In genomic region chr14:89221109-89221508, GRCh38 we compare ENCODE assay signal across 8 cellular contexts.
DNase-seq lines count a peak whose midpoint lies in the region; ATAC-seq and TF ChIP-seq lines count a peak whose summit lies in the region.

No MANE protein-coding gene starts in this region.

- no peak overlapping the region for H3K4me3 Mint-ChIP-seq in neural progenitor cell

- H2AFZ ChIP-seq in neural progenitor cell (replicated peaks), result no peak overlapping the region

- peak overlapping the region in 1 of 2 donors; percentile 13 for H3K27ac ChIP-seq in left lung
- H3K27ac ChIP-seq in neural progenitor cell, result no peak overlapping the region

- H3K27me3 ChIP-seq in left lung (no peaks in the 10 kb centered on the region), neural progenitor cell (no peaks in the 10 kb centered on the region)

- DNase-seq in CD1c-positive myeloid dendritic cell (ENCODE audit: extremely low spot score) (peak; percentile 73), M059J (ENCODE audit: low read depth) (peak; percentile 79), amniotic epithelial cell (ENCODE audit: low read depth) (peak; percentile 56), left lung (no peak), neural progenitor cell (ENCODE audit: low spot score) (no peak), head of caudate nucleus (no peak)

- H3K36me3 ChIP-seq in left lung, result peaks cover 0 to 12% of the 10 kb centered on the region in 2 donors
- no peaks in the 10 kb centered on the region for H3K36me3 ChIP-seq in neural progenitor cell

- no peak overlapping the region for H3K27ac Mint-ChIP-seq in neural progenitor cell

- no peaks in the 10 kb centered on the region for H3K27me3 Mint-ChIP-seq in neural progenitor cell (ENCODE audit: insufficient read depth, low read depth)

- peak; percentile 94 for ATAC-seq in left lung
- ATAC-seq in HG03039 (IDR thresholded peaks at IDR 0.05; ENCODE audit: unreplicated experiment), result no peak
- ATAC-seq in HG03457 (IDR thresholded peaks at IDR 0.05; ENCODE audit: unreplicated experiment), result no peak

- H3K79me2 ChIP-seq in neural progenitor cell (ENCODE audit: low read depth), result peaks cover 19% of the 10 kb centered on the region

- H3K9ac ChIP-seq in neural progenitor cell, result no peak overlapping the region

- no peak for TF ChIP-seq CTCF in left lung (IDR thresholded peaks at IDR 0.05)
- no peak for TF ChIP-seq CTCF in neural progenitor cell (IDR thresholded peaks at IDR 0.05)

- intact Hi-C loops in left lung (cut with DNase I) (no loop called here), head of caudate nucleus (cut with DNase I) (no loop called here)

- no peaks in the 10 kb centered on the region for H4K20me1 ChIP-seq in neural progenitor cell (ENCODE audit: low read depth)

- H3F3A ChIP-seq in neural progenitor cell (ENCODE audit: low read depth), result no peaks in the 10 kb centered on the region

- H3K36me3 Mint-ChIP-seq in neural progenitor cell, result peaks cover 8% of the 10 kb centered on the region

- no peak overlapping the region for H3K4me2 ChIP-seq in neural progenitor cell

- H3K4me1 ChIP-seq in left lung (peaks cover 3 to 16% of the 10 kb centered on the region in 2 donors), neural progenitor cell (no peaks in the 10 kb centered on the region)

- H3K4me1 Mint-ChIP-seq in neural progenitor cell, result peaks cover 4% of the 10 kb centered on the region

- H3K9me3 ChIP-seq in left lung (no peaks in the 10 kb centered on the region), neural progenitor cell (ENCODE audit: low read depth) (no peaks in the 10 kb centered on the region)

- H3K9me3 Mint-ChIP-seq in neural progenitor cell, result no peaks in the 10 kb centered on the region

- H3K4me3 ChIP-seq in left lung (no peak overlapping the region), neural progenitor cell (no peak overlapping the region)

Comparison
In these comparisons a context has a peak if more than half of its experiments do, and no peak if none do; other contexts are left out.
1. DNase-seq: peak in CD1c-positive myeloid dendritic cell (single experiment), M059J (single experiment) and amniotic epithelial cell (single experiment); none in left lung (0 of 2), neural progenitor cell (single experiment) and head of caudate nucleus (0 of 42).